37 cellular contexts compared by ENCODE assay signal in the genomic region with DNA sequence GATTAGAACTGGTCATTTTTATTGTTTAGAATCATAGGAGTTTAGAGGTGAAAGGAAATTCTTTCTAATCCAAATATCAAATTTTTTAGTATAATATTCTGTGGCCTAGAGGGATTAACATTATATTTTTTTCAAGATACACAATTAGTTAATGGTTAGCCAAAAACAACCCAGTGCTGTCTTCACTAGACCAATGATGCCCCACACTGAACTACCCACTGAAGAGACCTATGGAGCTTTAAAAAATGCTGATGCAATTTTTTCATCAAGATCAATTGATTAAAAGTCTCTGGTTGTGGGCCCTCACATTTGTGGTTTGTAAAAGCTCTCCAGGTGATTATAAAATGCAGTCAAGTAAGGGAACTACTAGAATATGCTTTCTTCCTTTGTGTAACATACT.
"Had no signal": no experiment of that assay in that cellular context is flagged by ENCODE, and none has a peak within 500 bp of the region (broad histone marks: within the 10 kb centered on the region; RNA-seq: fewer than 3 reads in every experiment).

No MANE protein-coding gene starts in this region.

- H3K27ac Mint-ChIP-seq: activated B cell treated with CpG ODN at 0.5 μM for 24 hours; activated CD4-positive, alpha-beta memory T cell treated with anti-CD3 and anti-CD28 coated beads for 36 hours; activated CD4-positive, alpha-beta T cell treated with anti-CD3 and anti-CD28 coated beads, Interleukin-2, amount 10 ng/mL, durations not matched to agents 24 days and 14 days; activated CD8-positive, alpha-beta T cell treated with anti-CD3 and anti-CD28 coated beads for 36 hours; activated naive CD4-positive, alpha-beta T cell treated with anti-CD3 and anti-CD28 coated beads for 36 hours; activated naive CD4-positive, alpha-beta T cell treated with anti-CD3 and anti-CD28 coated beads, Interleukin-2, amount 50 U/mL, for 72 hours; activated naive CD8-positive, alpha-beta T cell treated with anti-CD3 and anti-CD28 coated beads for 36 hours; activated T-cell treated with anti-CD3 and anti-CD28 coated beads, Interleukin-2, amount 50 U/mL, for 72 hours; activated T-helper 1 cell treated with anti-CD3 and anti-CD28 coated beads, Interleukin-12 subunit alpha, Interleukin-12 subunit beta, Interleukin-2, Interleukin-4 antibody, amounts not matched to agents 30 ng/mL and 10 ng/mL and 1 ng/mL, durations not matched to agents 14 hours and 24 hours and 36 hours; activated T-helper 17 cell treated with anti-CD3 and anti-CD28 coated beads, Interleukin-2, amount 50 U/mL, for 72 hours; T-helper 1 cell treated with Interleukin-12 subunit alpha and Interleukin-12 subunit beta and Interleukin-4 antibody, amounts not matched to agents 30 μg/mL and 1 μg/mL, for 36 hours; T-helper 2 cell treated with Interferon-gamma antibody and Interleukin-4, amounts not matched to agents 5 μg/mL and 100 μg/mL, for 36 hours had no signal

- H3K9me3 ChIP-seq: adrenal gland, body of pancreas, breast epithelium had no signal

- H3K27me3 ChIP-seq: body of pancreas, brain microvascular endothelial cell, breast epithelium had no signal

- H3K36me3 Mint-ChIP-seq: activated CD4-positive, alpha-beta memory T cell treated with anti-CD3 and anti-CD28 coated beads for 36 hours; activated naive CD4-positive, alpha-beta T cell treated with anti-CD3 and anti-CD28 coated beads, Interleukin-2, amount 50 U/mL, for 72 hours; activated naive CD8-positive, alpha-beta T cell treated with anti-CD3 and anti-CD28 coated beads for 36 hours had no signal

- DNase-seq: activated B cell treated with CpG ODN at 0.5 μM for 24 hours; activated CD4-positive, alpha-beta memory T cell treated with anti-CD3 and anti-CD28 coated beads for 36 hours; activated CD4-positive, alpha-beta T cell treated with anti-CD3 and anti-CD28 coated beads for 4 hours; activated CD4-positive, alpha-beta T cell treated with anti-CD3 and anti-CD28 coated beads, Interleukin-2, amount 10 ng/mL, durations not matched to agents 24 days and 14 days; activated CD4-positive, alpha-beta T cell treated with anti-CD3 and anti-CD28 coated beads, Interleukin-2, amount 50 U/mL, for 1 hour; activated CD4-positive, alpha-beta T cell treated with anti-CD3 and anti-CD28 coated beads, Interleukin-2, amount 50 U/mL, for 4 hours; activated CD4-positive, CD25-positive, alpha-beta regulatory T cell treated with anti-CD3 and anti-CD28 coated beads, Interleukin-2, amount 50 U/mL, for 72 hours; activated CD8-positive, alpha-beta memory T cell treated with anti-CD3 and anti-CD28 coated beads, Interleukin-2, amount 50 U/mL, for 4 hours; activated CD8-positive, alpha-beta T cell treated with anti-CD3 and anti-CD28 coated beads for 36 hours; activated effector memory CD4-positive, alpha-beta T cell treated with anti-CD3 and anti-CD28 coated beads, Interleukin-2, amount 50 U/mL, for 16 hours; activated gamma-delta T cell treated with Interleukin-2 at 50 U/mL for 16 hours; activated naive CD4-positive, alpha-beta T cell; activated naive CD4-positive, alpha-beta T cell treated with anti-CD3 and anti-CD28 coated beads for 36 hours; activated naive CD4-positive, alpha-beta T cell treated with anti-CD3 and anti-CD28 coated beads, Interleukin-2, amount 50 U/mL, for 16 hours; activated naive CD8-positive, alpha-beta T cell treated with anti-CD3 and anti-CD28 coated beads for 36 hours; activated T-cell treated with anti-CD3 and anti-CD28 coated beads for 4 hours; activated T-cell treated with anti-CD3 and anti-CD28 coated beads, Interleukin-2, amount 50 U/mL, for 1 hour; activated T-cell treated with anti-CD3 and anti-CD28 coated beads, Interleukin-2, amount 50 U/mL, for 4 hours; activated T-cell treated with anti-CD3 and anti-CD28 coated beads, Interleukin-2, amount 50 U/mL, for 72 hours; adrenal gland; amniotic stem cell; aorta; body of pancreas; brain microvascular endothelial cell; central memory CD4-positive, alpha-beta T cell; T-helper 1 cell; T-helper 2 cell; T-helper 9 cell had no signal

- H3K4me3 ChIP-seq: adrenal gland, body of pancreas, breast epithelium had no signal

- H3K36me3 ChIP-seq: adrenal gland, brain microvascular endothelial cell, breast epithelium had no signal

- H3K4me1 ChIP-seq: adrenal gland, body of pancreas, breast epithelium had no signal

- H3K27ac ChIP-seq: adrenal gland, body of pancreas, brain microvascular endothelial cell, breast epithelium, VCaP had no signal

- H3K4me3 Mint-ChIP-seq: activated B cell treated with CpG ODN at 0.5 μM for 24 hours; activated CD4-positive, alpha-beta memory T cell treated with anti-CD3 and anti-CD28 coated beads for 36 hours; activated CD4-positive, alpha-beta T cell treated with anti-CD3 and anti-CD28 coated beads, Interleukin-2, amount 10 ng/mL, durations not matched to agents 24 days and 14 days; activated CD8-positive, alpha-beta T cell treated with anti-CD3 and anti-CD28 coated beads for 36 hours; activated naive CD4-positive, alpha-beta T cell treated with anti-CD3 and anti-CD28 coated beads for 36 hours; activated naive CD8-positive, alpha-beta T cell treated with anti-CD3 and anti-CD28 coated beads for 36 hours; activated T-cell treated with anti-CD3 and anti-CD28 coated beads, Interleukin-2, amount 50 U/mL, for 4 hours; activated T-cell treated with anti-CD3 and anti-CD28 coated beads, Interleukin-2, amount 50 U/mL, for 72 hours; activated T-helper 1 cell treated with anti-CD3 and anti-CD28 coated beads, Interleukin-12 subunit alpha, Interleukin-12 subunit beta, Interleukin-2, Interleukin-4 antibody, amounts not matched to agents 30 ng/mL and 10 ng/mL and 1 ng/mL, durations not matched to agents 14 hours and 24 hours and 36 hours; activated T-helper 17 cell treated with anti-CD3 and anti-CD28 coated beads, Interleukin-2, amount 50 U/mL, for 72 hours; T-helper 1 cell treated with Interleukin-12 subunit alpha and Interleukin-12 subunit beta and Interleukin-4 antibody, amounts not matched to agents 30 μg/mL and 1 μg/mL, for 36 hours; T-helper 2 cell treated with Interferon-gamma antibody and Interleukin-4, amounts not matched to agents 5 μg/mL and 100 μg/mL, for 36 hours had no signal

- ATAC-seq: activated CD8-positive, alpha-beta T cell treated with anti-CD3 and anti-CD28 coated beads for 36 hours; activated naive CD4-positive, alpha-beta T cell treated with anti-CD3 and anti-CD28 coated beads, Interleukin-2, amount 50 U/mL, for 72 hours; activated T-cell treated with anti-CD3 and anti-CD28 coated beads, Interleukin-2, amount 50 U/mL, for 4 hours; activated T-cell treated with anti-CD3 and anti-CD28 coated beads, Interleukin-2, amount 50 U/mL, for 72 hours; activated T-helper 17 cell treated with anti-CD3 and anti-CD28 coated beads, Interleukin-2, amount 50 U/mL, for 72 hours; body of pancreas had no signal

- FAIRE-seq: astrocyte, TTC549 had no signal

- H3K4me1 Mint-ChIP-seq: activated B cell treated with CpG ODN at 0.5 μM for 24 hours; activated CD4-positive, alpha-beta T cell treated with anti-CD3 and anti-CD28 coated beads, Interleukin-2, amount 10 ng/mL, durations not matched to agents 24 days and 14 days; activated naive CD8-positive, alpha-beta T cell treated with anti-CD3 and anti-CD28 coated beads for 36 hours; activated T-helper 17 cell treated with anti-CD3 and anti-CD28 coated beads, Interleukin-2, amount 50 U/mL, for 72 hours had no signal

- H3K9me3 Mint-ChIP-seq: activated CD4-positive, alpha-beta memory T cell treated with anti-CD3 and anti-CD28 coated beads for 36 hours; activated CD4-positive, alpha-beta T cell treated with anti-CD3 and anti-CD28 coated beads, Interleukin-2, amount 10 ng/mL, durations not matched to agents 24 days and 14 days; activated naive CD4-positive, alpha-beta T cell treated with anti-CD3 and anti-CD28 coated beads, Interleukin-2, amount 50 U/mL, for 72 hours; activated T-cell treated with anti-CD3 and anti-CD28 coated beads, Interleukin-2, amount 50 U/mL, for 4 hours; activated T-cell treated with anti-CD3 and anti-CD28 coated beads, Interleukin-2, amount 50 U/mL, for 72 hours; activated T-helper 17 cell treated with anti-CD3 and anti-CD28 coated beads, Interleukin-2, amount 50 U/mL, for 72 hours; T-helper 1 cell treated with Interleukin-12 subunit alpha and Interleukin-12 subunit beta and Interleukin-4 antibody, amounts not matched to agents 30 μg/mL and 1 μg/mL, for 36 hours; T-helper 2 cell treated with Interferon-gamma antibody and Interleukin-4, amounts not matched to agents 5 μg/mL and 100 μg/mL, for 36 hours had no signal
